Comparison of ENCODE assay signal across 12 cellular contexts in genomic region chr6:149473080-149474052, GRCh38. TPM values are rescaled to one million over a fixed set of nuclear protein-coding genes. Genes with fewer than 3 reads are reported as not detected.
DNase-seq lines count a peak whose midpoint lies in the region; ATAC-seq and TF ChIP-seq lines count a peak whose summit lies in the region.
"Had no signal": no experiment of that assay in that cellular context is flagged by ENCODE, and none has a peak within 500 bp of the region (broad histone marks: within the 10 kb centered on the region; RNA-seq: fewer than 3 reads in every experiment).

No MANE protein-coding gene starts in this region.

- TF ChIP-seq CTCF in colonic mucosa (IDR thresholded peaks at IDR 0.05) = no peak

- H3K4me1 ChIP-seq in colonic mucosa = peaks cover 18% of the 10 kb centered on the region

- ATAC-seq in stimulated activated memory B cell treated with anti-CD40 and anti-IgM and Interleukin-4, amounts not matched to agents 10 μg/mL and 1 μg/mL and 100 μg/mL, for 72 hours = peak; percentile 66

- no peak overlapping the region for H3K4me3 ChIP-seq in colonic mucosa
- H3K4me3 ChIP-seq: esophagus muscularis mucosa had no signal

- H3K9me3 ChIP-seq in colonic mucosa = no peaks in the 10 kb centered on the region
- H3K9me3 ChIP-seq: esophagus muscularis mucosa had no signal

- H3K9ac ChIP-seq in colonic mucosa (ENCODE audit: low read depth in 2 of 2, low read length in 2 of 2) = peak overlapping the region; percentile 8 to 65

- no peaks in the 10 kb centered on the region for H3K27me3 Mint-ChIP-seq in activated T-cell treated with anti-CD3 and anti-CD28 coated beads, Interleukin-2, amount 50 U/mL, for 24 hours
- H3K27me3 Mint-ChIP-seq in stimulated activated memory B cell treated with anti-CD40 and anti-IgM and Interleukin-4, amounts not matched to agents 10 μg/mL and 1 μg/mL and 100 μg/mL, for 72 hours = no peaks in the 10 kb centered on the region
- no peaks in the 10 kb centered on the region for H3K27me3 Mint-ChIP-seq in activated naive CD4-positive, alpha-beta T cell treated with anti-CD3 and anti-CD28 coated beads, Interleukin-2, amount 10 ng/mL, durations not matched to agents 7 days and 5 days

- peak overlapping the region; percentile 35 for H3K4me3 Mint-ChIP-seq in activated T-cell treated with anti-CD3 and anti-CD28 coated beads, Interleukin-2, amount 50 U/mL, for 24 hours
- peak overlapping the region; percentile 72 for H3K4me3 Mint-ChIP-seq in stimulated activated memory B cell treated with anti-CD40 and anti-IgM and Interleukin-4, amounts not matched to agents 10 μg/mL and 1 μg/mL and 100 μg/mL, for 72 hours
- no peak overlapping the region for H3K4me3 Mint-ChIP-seq in activated naive CD4-positive, alpha-beta T cell treated with anti-CD3 and anti-CD28 coated beads, Interleukin-2, amount 10 ng/mL, durations not matched to agents 7 days and 5 days

- H3K27me3 ChIP-seq in colonic mucosa = no peaks in the 10 kb centered on the region

- peak overlapping the region; percentile 44 for H3K27ac Mint-ChIP-seq in activated T-cell treated with anti-CD3 and anti-CD28 coated beads, Interleukin-2, amount 50 U/mL, for 24 hours
- peak overlapping the region; percentile 99 for H3K27ac Mint-ChIP-seq in stimulated activated memory B cell treated with anti-CD40 and anti-IgM and Interleukin-4, amounts not matched to agents 10 μg/mL and 1 μg/mL and 100 μg/mL, for 72 hours
- H3K27ac Mint-ChIP-seq in activated naive CD4-positive, alpha-beta T cell treated with anti-CD3 and anti-CD28 coated beads, Interleukin-2, amount 10 ng/mL, durations not matched to agents 7 days and 5 days = no peak overlapping the region

- DNase-seq in activated T-cell treated with anti-CD3 and anti-CD28 coated beads, Interleukin-2, amount 50 U/mL, for 24 hours = no peak
- DNase-seq in activated T-cell treated with anti-CD3 and anti-CD28 coated beads, Interleukin-2, amount 50 U/mL, for 1 hour = no peak
- DNase-seq in NCI-H128 (lab: John Stamatoyannopoulos, UW; ENCODE audit: unreplicated experiment) (peak; percentile 6), colonic mucosa (peak; percentile 92), islet precursor cell (no peak)
- DNase-seq in activated naive CD4-positive, alpha-beta T cell treated with anti-CD3 and anti-CD28 coated beads, Interleukin-2, amount 10 ng/mL, durations not matched to agents 7 days and 5 days = no peak
- DNase-seq in stimulated activated CD4-positive, alpha-beta T cell treated with anti-CD3 and anti-CD28 coated beads, Interleukin-4, amount 100 ng/mL, for 4 hours = no peak
- DNase-seq: NCI-H1105; occipital lobe; stimulated activated naive CD4-positive, alpha-beta T cell treated with Interleukin-2 at 50 U/mL for 16 hours had no signal

- H3K27ac ChIP-seq in colonic mucosa = peak overlapping the region; percentile 39
- H3K27ac ChIP-seq: esophagus muscularis mucosa had no signal

- H3K36me3 Mint-ChIP-seq in activated T-cell treated with anti-CD3 and anti-CD28 coated beads, Interleukin-2, amount 50 U/mL, for 24 hours (ENCODE audit: low read depth) = peaks cover 85% of the 10 kb centered on the region
- peaks cover 35% of the 10 kb centered on the region for H3K36me3 Mint-ChIP-seq in stimulated activated memory B cell treated with anti-CD40 and anti-IgM and Interleukin-4, amounts not matched to agents 10 μg/mL and 1 μg/mL and 100 μg/mL, for 72 hours
- H3K36me3 Mint-ChIP-seq in activated naive CD4-positive, alpha-beta T cell treated with anti-CD3 and anti-CD28 coated beads, Interleukin-2, amount 10 ng/mL, durations not matched to agents 7 days and 5 days = peaks cover 21% of the 10 kb centered on the region

- H3K36me3 ChIP-seq in colonic mucosa = no peaks in the 10 kb centered on the region

- intact Hi-C loops in colonic mucosa (cut with DNase I) = no loop called here

- peaks cover 73% of the 10 kb centered on the region for H3K4me1 Mint-ChIP-seq in activated T-cell treated with anti-CD3 and anti-CD28 coated beads, Interleukin-2, amount 50 U/mL, for 24 hours (ENCODE audit: low read depth)
- peaks cover 89% of the 10 kb centered on the region for H3K4me1 Mint-ChIP-seq in stimulated activated memory B cell treated with anti-CD40 and anti-IgM and Interleukin-4, amounts not matched to agents 10 μg/mL and 1 μg/mL and 100 μg/mL, for 72 hours
- peaks cover 40% of the 10 kb centered on the region for H3K4me1 Mint-ChIP-seq in activated naive CD4-positive, alpha-beta T cell treated with anti-CD3 and anti-CD28 coated beads, Interleukin-2, amount 10 ng/mL, durations not matched to agents 7 days and 5 days

- no peaks in the 10 kb centered on the region for H3K9me3 Mint-ChIP-seq in activated T-cell treated with anti-CD3 and anti-CD28 coated beads, Interleukin-2, amount 50 U/mL, for 24 hours
- H3K9me3 Mint-ChIP-seq in stimulated activated memory B cell treated with anti-CD40 and anti-IgM and Interleukin-4, amounts not matched to agents 10 μg/mL and 1 μg/mL and 100 μg/mL, for 72 hours = no peaks in the 10 kb centered on the region
- no peaks in the 10 kb centered on the region for H3K9me3 Mint-ChIP-seq in activated naive CD4-positive, alpha-beta T cell treated with anti-CD3 and anti-CD28 coated beads, Interleukin-2, amount 10 ng/mL, durations not matched to agents 7 days and 5 days

- CTCF ChIA-PET in activated naive CD4-positive, alpha-beta T cell treated with anti-CD3 and anti-CD28 coated beads, Interleukin-2, amount 10 ng/mL, durations not matched to agents 7 days and 5 days (lab: Charles Lee) = interaction anchor here (0.6 to 2.2 kb wide), 8 partner anchors 11 to 447 kb away, joined by 3 to 9 read pairs (median 3); partner anchors contain the start of gene ZC3H12D

RNA-seq across cellular contexts. Expression of gene ZC3H12D, which starts 11.4 kb away (rescaled TPM):
- 1 to 10 TPM; 4.3 to 4.9 TPM for total RNA-seq in colonic mucosa

Comparison
In these comparisons a context has a peak if more than half of its experiments do, and no peak if none do; other contexts are left out.
1. DNase-seq: peak in NCI-H128 (single experiment) and colonic mucosa (single experiment); none in activated T-cell treated with anti-CD3 and anti-CD28 coated beads, Interleukin-2, amount 50 U/mL, for 24 hours (single experiment), activated T-cell treated with anti-CD3 and anti-CD28 coated beads, Interleukin-2, amount 50 U/mL, for 1 hour (single experiment), islet precursor cell (single experiment), activated naive CD4-positive, alpha-beta T cell treated with anti-CD3 and anti-CD28 coated beads, Interleukin-2, amount 10 ng/mL, durations not matched to agents 7 days and 5 days (single experiment) and stimulated activated CD4-positive, alpha-beta T cell treated with anti-CD3 and anti-CD28 coated beads, Interleukin-4, amount 100 ng/mL, for 4 hours (0 of 2).